In the genomic region with DNA sequence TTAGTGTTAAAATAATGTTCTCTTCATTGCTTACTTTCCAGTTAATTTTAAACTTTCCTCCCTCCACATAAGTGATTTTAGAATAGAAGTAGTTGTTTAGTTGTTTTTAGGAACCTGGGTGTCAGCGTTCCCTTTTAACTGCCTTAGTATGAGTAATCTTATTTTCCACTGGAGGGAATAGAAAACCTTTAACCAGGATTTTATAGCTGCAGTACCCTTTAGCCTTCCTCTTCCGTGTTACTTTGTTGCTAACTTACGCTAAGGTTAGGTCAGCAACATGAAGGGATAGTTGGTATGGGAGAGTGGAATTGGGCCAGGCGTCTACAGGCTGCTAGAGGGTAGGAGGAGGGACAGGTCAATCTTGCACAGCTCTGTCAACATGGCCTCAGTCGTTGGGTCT, we compare ENCODE assay signal across 13 cellular contexts. TPM values are rescaled to one million over a fixed set of nuclear protein-coding genes. Genes with fewer than 3 reads are reported as not detected.
DNase-seq lines count a peak whose midpoint lies in the region; ATAC-seq and TF ChIP-seq lines count a peak whose summit lies in the region.
"Had no signal": no experiment of that assay in that cellular context is flagged by ENCODE, and none has a peak within 500 bp of the region (broad histone marks: within the 10 kb centered on the region; RNA-seq: fewer than 3 reads in every experiment).

No MANE protein-coding gene starts in this region.

- no peak for TF ChIP-seq POLR2A in stomach (IDR thresholded peaks at IDR 0.05)

- peaks cover 28% of the 10 kb centered on the region for H3K4me1 Mint-ChIP-seq in activated naive CD4-positive, alpha-beta T cell treated with anti-CD3 and anti-CD28 coated beads, Interleukin-2, amount 50 U/mL, for 24 hours
- peaks cover 45% of the 10 kb centered on the region for H3K4me1 Mint-ChIP-seq in activated T-helper 1 cell treated with anti-CD3 and anti-CD28 coated beads, Interleukin-12 subunit alpha, Interleukin-12 subunit beta, Interleukin-2, Interleukin-4 antibody, amounts not matched to agents 30 ng/mL and 10 ng/mL and 1 ng/mL, durations not matched to agents 14 hours and 24 hours and 36 hours (ENCODE audit: low read depth)

- intact Hi-C loops in activated T-helper 1 cell treated with anti-CD3 and anti-CD28 coated beads, Interleukin-12 subunit alpha, Interleukin-12 subunit beta, Interleukin-2, Interleukin-4 antibody, amounts not matched to agents 30 ng/mL and 10 ng/mL and 1 ng/mL, durations not matched to agents 14 hours and 24 hours and 36 hours (cut with micrococcal nuclease) = loop anchor here (5.0 to 10.0 kb wide), 2 partner anchors 597 to 1445 kb away; partner anchors contain the start of gene CNKSR2
- intact Hi-C loops in stomach (cut with DNase I; ENCODE audit: low total_unique reads) = no loop called here
- intact Hi-C loops in ascending aorta (cut with DNase I) = no loop called here

- H3K9me3 ChIP-seq in stomach (no peaks in the 10 kb centered on the region), ascending aorta (no peaks in the 10 kb centered on the region)

- WGBS in stomach, 5 donors = 77 to 89% (median 85%) methylated on average over 5 of the region's 5 CpGs

- no peak overlapping the region for H3K4me3 ChIP-seq in stomach
- no peak overlapping the region for H3K4me3 ChIP-seq in ascending aorta

- H3K27me3 Mint-ChIP-seq in activated naive CD4-positive, alpha-beta T cell treated with anti-CD3 and anti-CD28 coated beads, Interleukin-2, amount 50 U/mL, for 24 hours = no peaks in the 10 kb centered on the region
- H3K27me3 Mint-ChIP-seq in activated T-helper 1 cell treated with anti-CD3 and anti-CD28 coated beads, Interleukin-12 subunit alpha, Interleukin-12 subunit beta, Interleukin-2, Interleukin-4 antibody, amounts not matched to agents 30 ng/mL and 10 ng/mL and 1 ng/mL, durations not matched to agents 14 hours and 24 hours and 36 hours (ENCODE audit: insufficient read depth) = no peaks in the 10 kb centered on the region

- H3K4me3 Mint-ChIP-seq in activated naive CD4-positive, alpha-beta T cell treated with anti-CD3 and anti-CD28 coated beads, Interleukin-2, amount 50 U/mL, for 24 hours = no peak overlapping the region
- peak overlapping the region; percentile 19 for H3K4me3 Mint-ChIP-seq in activated T-helper 1 cell treated with anti-CD3 and anti-CD28 coated beads, Interleukin-12 subunit alpha, Interleukin-12 subunit beta, Interleukin-2, Interleukin-4 antibody, amounts not matched to agents 30 ng/mL and 10 ng/mL and 1 ng/mL, durations not matched to agents 14 hours and 24 hours and 36 hours

- H3K27ac Mint-ChIP-seq in activated naive CD4-positive, alpha-beta T cell treated with anti-CD3 and anti-CD28 coated beads, Interleukin-2, amount 50 U/mL, for 24 hours = peak overlapping the region; percentile 41
- H3K27ac Mint-ChIP-seq in activated T-helper 1 cell treated with anti-CD3 and anti-CD28 coated beads, Interleukin-12 subunit alpha, Interleukin-12 subunit beta, Interleukin-2, Interleukin-4 antibody, amounts not matched to agents 30 ng/mL and 10 ng/mL and 1 ng/mL, durations not matched to agents 14 hours and 24 hours and 36 hours = peak overlapping the region; percentile 70

- TF ChIP-seq EP300 in stomach (IDR thresholded peaks at IDR 0.05) = no peak

- H3K4me1 ChIP-seq in stomach (peaks cover 0 to 29% (median 4%) of the 10 kb centered on the region in 4 donors), ascending aorta (no peaks in the 10 kb centered on the region)

- DNase-seq in activated naive CD4-positive, alpha-beta T cell treated with anti-CD3 and anti-CD28 coated beads, Interleukin-2, amount 50 U/mL, for 16 hours = no peak
- DNase-seq in activated T-helper 1 cell treated with anti-CD3 and anti-CD28 coated beads, Interleukin-12 subunit alpha, Interleukin-12 subunit beta, Interleukin-2, Interleukin-4 antibody, amounts not matched to agents 30 ng/mL and 10 ng/mL and 1 ng/mL, durations not matched to agents 14 hours and 24 hours and 36 hours (ENCODE audit: low spot score) = no peak
- DNase-seq in kidney glomerular epithelial cell (lab: John Stamatoyannopoulos, UW) = peak; percentile 22
- no peak for DNase-seq in stomach
- no peak for DNase-seq in NAMALWA (ENCODE audit: low spot score)
- no peak for DNase-seq in ascending aorta (ENCODE audit: low spot score in 2 of 2)
- DNase-seq: AML-193, GDM1, glutamatergic neuron, left ventricle myocardium superior, NCI-H2029 had no signal

- TF ChIP-seq CTCF in stomach (IDR thresholded peaks at IDR 0.05) = no peak
- no peak for TF ChIP-seq CTCF in ascending aorta (IDR thresholded peaks at IDR 0.05)

- H3K36me3 Mint-ChIP-seq in activated naive CD4-positive, alpha-beta T cell treated with anti-CD3 and anti-CD28 coated beads, Interleukin-2, amount 50 U/mL, for 24 hours = peaks cover 1% of the 10 kb centered on the region
- H3K36me3 Mint-ChIP-seq in activated T-helper 1 cell treated with anti-CD3 and anti-CD28 coated beads, Interleukin-12 subunit alpha, Interleukin-12 subunit beta, Interleukin-2, Interleukin-4 antibody, amounts not matched to agents 30 ng/mL and 10 ng/mL and 1 ng/mL, durations not matched to agents 14 hours and 24 hours and 36 hours (ENCODE audit: low read depth) = peaks cover 35% of the 10 kb centered on the region

- peak overlapping the region in 3 of 5 donors; percentile 56 to 75 (median 71) for H3K27ac ChIP-seq in stomach
- H3K27ac ChIP-seq in ascending aorta = peak overlapping the region in 1 of 2 donors; percentile 44

- no peak for ATAC-seq in GM18519 (IDR thresholded peaks at IDR 0.05; ENCODE audit: low FRiP score, unreplicated experiment)

- H3K9me3 Mint-ChIP-seq in activated naive CD4-positive, alpha-beta T cell treated with anti-CD3 and anti-CD28 coated beads, Interleukin-2, amount 50 U/mL, for 24 hours = no peaks in the 10 kb centered on the region
- no peaks in the 10 kb centered on the region for H3K9me3 Mint-ChIP-seq in activated T-helper 1 cell treated with anti-CD3 and anti-CD28 coated beads, Interleukin-12 subunit alpha, Interleukin-12 subunit beta, Interleukin-2, Interleukin-4 antibody, amounts not matched to agents 30 ng/mL and 10 ng/mL and 1 ng/mL, durations not matched to agents 14 hours and 24 hours and 36 hours

- H3K27me3 ChIP-seq in stomach (peaks cover 0 to 11% (median 0%) of the 10 kb centered on the region in 3 donors), ascending aorta (no peaks in the 10 kb centered on the region)

- peaks cover 0 to 27% (median 22%) of the 10 kb centered on the region in 4 donors for H3K36me3 ChIP-seq in stomach
- peaks cover 2 to 13% of the 10 kb centered on the region in 2 donors for H3K36me3 ChIP-seq in ascending aorta

RNA-seq across cellular contexts. Expression of gene SMS, which starts 31.5 kb away (rescaled TPM):
- 144 and 145 TPM in 2 replicates for total RNA-seq in activated T-helper 1 cell treated with anti-CD3 and anti-CD28 coated beads, Interleukin-12 subunit alpha, Interleukin-12 subunit beta, Interleukin-2, Interleukin-4 antibody, amounts not matched to agents 30 ng/mL and 10 ng/mL and 1 ng/mL, durations not matched to agents 14 hours and 24 hours and 36 hours
- total RNA-seq in stomach (10 to 100 TPM in 4 of 5 donors, 1 to 10 TPM in 1; 9.6 to 75.8 (median 65.2) TPM), ascending aorta (35.1 TPM)
- polyA plus RNA-seq in stomach = 10 to 100 TPM; 41.2 to 48.8 (median 43.9) TPM
